ENCODE assay signal across 19 cellular contexts in genomic region chr18:76850112-76850511, GRCh38. TPM values are rescaled to one million over a fixed set of nuclear protein-coding genes. Genes with fewer than 3 reads are reported as not detected.
A peak's percentile ranks its signal among the peaks of the same experiment; 100 is the strongest.
DNase-seq lines count a peak whose midpoint lies in the region; ATAC-seq and TF ChIP-seq lines count a peak whose summit lies in the region.
"Had no signal": no experiment of that assay in that cellular context is flagged by ENCODE, and none has a peak within 500 bp of the region (broad histone marks: within the 10 kb centered on the region; RNA-seq: fewer than 3 reads in every experiment).

No MANE protein-coding gene starts in this region.

- ATAC-seq in stimulated activated naive CD8-positive, alpha-beta T cell treated with anti-CD3 and anti-CD28 coated beads, Interleukin-15, amount 100 ng/mL, for 72 hours: no peak
- no peak for ATAC-seq in stimulated activated naive CD8-positive, alpha-beta T cell treated with anti-CD3 and anti-CD28 coated beads, Interleukin-15, Interleukin-2, amounts not matched to agents 100 U/mL and 50 U/mL, for 24 hours
- ATAC-seq in activated T-helper 17 cell treated with anti-CD3 and anti-CD28 coated beads, Interleukin-2, amount 50 U/mL, for 72 hours (replicated peaks): no peak
- no peak for ATAC-seq in stimulated activated effector memory CD8-positive, alpha-beta T cell treated with anti-CD3 and anti-CD28 coated beads, Interleukin-12 subunit alpha, Interleukin-12 subunit beta, amount 100 ng/mL, for 72 hours
- no peak for ATAC-seq in HG02678 (IDR thresholded peaks at IDR 0.05; ENCODE audit: unreplicated experiment)

- H3K4me1 Mint-ChIP-seq in T-helper 1 cell treated with Interleukin-12 subunit alpha and Interleukin-12 subunit beta and Interleukin-4 antibody, amounts not matched to agents 30 μg/mL and 1 μg/mL, for 36 hours (ENCODE audit: low read depth): peaks cover 16% of the 10 kb centered on the region
- H3K4me1 Mint-ChIP-seq in stimulated activated naive CD8-positive, alpha-beta T cell treated with anti-CD3 and anti-CD28 coated beads, Interleukin-15, amount 100 ng/mL, for 72 hours: peaks cover 34% of the 10 kb centered on the region
- peaks cover 10% of the 10 kb centered on the region for H3K4me1 Mint-ChIP-seq in activated T-helper 17 cell treated with anti-CD3 and anti-CD28 coated beads, Interleukin-2, amount 50 U/mL, for 72 hours
- peaks cover 15% of the 10 kb centered on the region for H3K4me1 Mint-ChIP-seq in stimulated activated effector memory CD8-positive, alpha-beta T cell treated with anti-CD3 and anti-CD28 coated beads, Interleukin-12 subunit alpha, Interleukin-12 subunit beta, amount 100 ng/mL, for 72 hours
- H3K4me1 Mint-ChIP-seq in HFFc6 (ENCODE audit: low read depth): peaks cover 4% of the 10 kb centered on the region

- no peak overlapping the region for H3K4me3 Mint-ChIP-seq in T-helper 1 cell treated with Interleukin-12 subunit alpha and Interleukin-12 subunit beta and Interleukin-4 antibody, amounts not matched to agents 30 μg/mL and 1 μg/mL, for 36 hours
- H3K4me3 Mint-ChIP-seq in stimulated activated naive CD8-positive, alpha-beta T cell treated with anti-CD3 and anti-CD28 coated beads, Interleukin-15, amount 100 ng/mL, for 72 hours: peak overlapping the region; percentile 19 to 54
- H3K4me3 Mint-ChIP-seq in activated T-helper 17 cell treated with anti-CD3 and anti-CD28 coated beads, Interleukin-2, amount 50 U/mL, for 72 hours: no peak overlapping the region
- no peak overlapping the region for H3K4me3 Mint-ChIP-seq in stimulated activated effector memory CD8-positive, alpha-beta T cell treated with anti-CD3 and anti-CD28 coated beads, Interleukin-12 subunit alpha, Interleukin-12 subunit beta, amount 100 ng/mL, for 72 hours
- H3K4me3 Mint-ChIP-seq in HFFc6: no peak overlapping the region
- H3K4me3 Mint-ChIP-seq: CD4-positive, alpha-beta T cell had no signal

- no peaks in the 10 kb centered on the region for H3K27me3 Mint-ChIP-seq in T-helper 1 cell treated with Interleukin-12 subunit alpha and Interleukin-12 subunit beta and Interleukin-4 antibody, amounts not matched to agents 30 μg/mL and 1 μg/mL, for 36 hours (ENCODE audit: low read depth)
- no peaks in the 10 kb centered on the region for H3K27me3 Mint-ChIP-seq in stimulated activated naive CD8-positive, alpha-beta T cell treated with anti-CD3 and anti-CD28 coated beads, Interleukin-15, amount 100 ng/mL, for 72 hours
- H3K27me3 Mint-ChIP-seq in activated T-helper 17 cell treated with anti-CD3 and anti-CD28 coated beads, Interleukin-2, amount 50 U/mL, for 72 hours: no peaks in the 10 kb centered on the region
- H3K27me3 Mint-ChIP-seq in HFFc6 (ENCODE audit: insufficient read depth): no peaks in the 10 kb centered on the region
- H3K27me3 Mint-ChIP-seq: CD4-positive, alpha-beta T cell had no signal

- no peaks in the 10 kb centered on the region for H3K9me3 Mint-ChIP-seq in T-helper 1 cell treated with Interleukin-12 subunit alpha and Interleukin-12 subunit beta and Interleukin-4 antibody, amounts not matched to agents 30 μg/mL and 1 μg/mL, for 36 hours
- no peaks in the 10 kb centered on the region for H3K9me3 Mint-ChIP-seq in stimulated activated naive CD8-positive, alpha-beta T cell treated with anti-CD3 and anti-CD28 coated beads, Interleukin-15, amount 100 ng/mL, for 72 hours
- H3K9me3 Mint-ChIP-seq in activated T-helper 17 cell treated with anti-CD3 and anti-CD28 coated beads, Interleukin-2, amount 50 U/mL, for 72 hours: no peaks in the 10 kb centered on the region
- H3K9me3 Mint-ChIP-seq in stimulated activated effector memory CD8-positive, alpha-beta T cell treated with anti-CD3 and anti-CD28 coated beads, Interleukin-12 subunit alpha, Interleukin-12 subunit beta, amount 100 ng/mL, for 72 hours: no peaks in the 10 kb centered on the region
- no peaks in the 10 kb centered on the region for H3K9me3 Mint-ChIP-seq in HFFc6
- H3K9me3 Mint-ChIP-seq: CD4-positive, alpha-beta T cell had no signal

- no peak for TF ChIP-seq CTCF in HFFc6 (IDR thresholded peaks at IDR 0.05)

- no peak for DNase-seq in T-helper 1 cell
- DNase-seq in stimulated activated naive CD8-positive, alpha-beta T cell treated with anti-CD3 and anti-CD28 coated beads, Interleukin-15, amount 100 ng/mL, for 72 hours: no peak
- no peak for DNase-seq in stimulated activated naive CD8-positive, alpha-beta T cell treated with anti-CD3 and anti-CD28 coated beads, Interleukin-15, Interleukin-2, amounts not matched to agents 100 U/mL and 50 U/mL, for 24 hours
- DNase-seq in stimulated activated effector memory CD8-positive, alpha-beta T cell treated with anti-CD3 and anti-CD28 coated beads, Interleukin-12 subunit alpha, Interleukin-12 subunit beta, amount 100 ng/mL, for 72 hours (ENCODE audit: low spot score in 2 of 2): no peak
- DNase-seq in HFFc6: no peak
- DNase-seq: ACHN; CD4-positive, alpha-beta T cell; COR-L47; DMS79; Kasumi-1; NCI-H1417; NCI-H187; NCI-H2107; NCI-H446 treated with DMSO at 0.1 percent for 48 hours; NCI-H526 treated with DMSO at 0.1 percent for 48 hours; Right ventricle myocardium superior had no signal

- H3K36me3 Mint-ChIP-seq in T-helper 1 cell treated with Interleukin-12 subunit alpha and Interleukin-12 subunit beta and Interleukin-4 antibody, amounts not matched to agents 30 μg/mL and 1 μg/mL, for 36 hours (ENCODE audit: low read depth): peaks cover 19% of the 10 kb centered on the region
- peaks cover 35% of the 10 kb centered on the region for H3K36me3 Mint-ChIP-seq in activated T-helper 17 cell treated with anti-CD3 and anti-CD28 coated beads, Interleukin-2, amount 50 U/mL, for 72 hours (ENCODE audit: low read depth)
- H3K36me3 Mint-ChIP-seq in stimulated activated effector memory CD8-positive, alpha-beta T cell treated with anti-CD3 and anti-CD28 coated beads, Interleukin-12 subunit alpha, Interleukin-12 subunit beta, amount 100 ng/mL, for 72 hours: peaks cover 30% of the 10 kb centered on the region
- peaks cover 6% of the 10 kb centered on the region; the same call in 1 of the 2 replicates for H3K36me3 Mint-ChIP-seq in HFFc6 (ENCODE audit: low read depth)

- H3K27ac Mint-ChIP-seq in T-helper 1 cell treated with Interleukin-12 subunit alpha and Interleukin-12 subunit beta and Interleukin-4 antibody, amounts not matched to agents 30 μg/mL and 1 μg/mL, for 36 hours: peak overlapping the region; percentile 45
- H3K27ac Mint-ChIP-seq in stimulated activated naive CD8-positive, alpha-beta T cell treated with anti-CD3 and anti-CD28 coated beads, Interleukin-15, amount 100 ng/mL, for 72 hours: peak overlapping the region in 1 of 2 donors; percentile 48
- H3K27ac Mint-ChIP-seq in activated T-helper 17 cell treated with anti-CD3 and anti-CD28 coated beads, Interleukin-2, amount 50 U/mL, for 72 hours: peak overlapping the region; percentile 24
- peak overlapping the region; percentile 18 for H3K27ac Mint-ChIP-seq in stimulated activated effector memory CD8-positive, alpha-beta T cell treated with anti-CD3 and anti-CD28 coated beads, Interleukin-12 subunit alpha, Interleukin-12 subunit beta, amount 100 ng/mL, for 72 hours
- no peak overlapping the region for H3K27ac Mint-ChIP-seq in HFFc6
- H3K27ac Mint-ChIP-seq: CD4-positive, alpha-beta T cell had no signal

RNA-seq across cellular contexts. Expression of gene ZNF236, which starts 27.8 kb away (rescaled TPM):
- total RNA-seq in activated T-helper 17 cell treated with anti-CD3 and anti-CD28 coated beads, Interleukin-2, amount 50 U/mL, for 72 hours: 10 to 100 TPM; 19.3 to 20.1 TPM
- 10 to 100 TPM in 1 of 6 experiments, 1 to 10 TPM in 5; 6.3 to 10.4 (median 8.1) TPM for total RNA-seq in HFFc6 (2021; fragmentation: NEBNext Ultra II Directional; extraction: Animal tissue kit (Norgen Biotek cat#: 25700))

Comparison
In these comparisons a context has a peak if more than half of its experiments do, and no peak if none do; other contexts are left out.
1. H3K4me3 Mint-ChIP-seq: peak in stimulated activated naive CD8-positive, alpha-beta T cell treated with anti-CD3 and anti-CD28 coated beads, Interleukin-15, amount 100 ng/mL, for 72 hours (2 of 2); none in T-helper 1 cell treated with Interleukin-12 subunit alpha and Interleukin-12 subunit beta and Interleukin-4 antibody, amounts not matched to agents 30 μg/mL and 1 μg/mL, for 36 hours (single experiment), activated T-helper 17 cell treated with anti-CD3 and anti-CD28 coated beads, Interleukin-2, amount 50 U/mL, for 72 hours (single experiment), stimulated activated effector memory CD8-positive, alpha-beta T cell treated with anti-CD3 and anti-CD28 coated beads, Interleukin-12 subunit alpha, Interleukin-12 subunit beta, amount 100 ng/mL, for 72 hours (single experiment) and HFFc6 (single experiment).